In the genomic region with DNA sequence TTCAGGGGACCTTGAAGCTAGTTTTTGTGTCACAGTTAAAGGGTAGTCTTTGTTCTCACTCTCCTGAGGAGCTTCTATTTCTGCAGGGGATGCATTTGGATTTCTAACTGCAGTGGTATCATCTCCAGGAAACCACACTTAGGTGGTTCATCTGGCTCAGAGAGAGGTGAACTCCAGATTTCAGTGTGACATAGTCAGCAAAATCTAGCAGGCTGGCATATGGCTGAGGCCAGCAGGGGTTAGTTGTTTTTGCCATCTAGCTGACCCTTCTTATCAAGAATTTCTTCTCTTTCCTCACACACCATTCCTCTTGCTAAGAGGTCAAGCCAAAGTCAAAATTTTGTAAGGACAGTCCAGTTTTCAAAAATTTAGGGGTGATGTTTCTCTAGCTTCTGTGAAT, we compare ENCODE assay signal across 17 cellular contexts.
"Had no signal": no experiment of that assay in that cellular context is flagged by ENCODE, and none has a peak within 500 bp of the region (broad histone marks: within the 10 kb centered on the region; RNA-seq: fewer than 3 reads in every experiment).

No MANE protein-coding gene starts in this region.

- DNase-seq: KBM-7, NCI-H1092, NCI-H1105 treated with DMSO at 0.1 percent for 48 hours, NCI-H1417 treated with DMSO at 0.1 percent for 48 hours, NCI-H146, NCI-H1694 treated with DMSO at 0.1 percent for 48 hours, NCI-H1930, NCI-H2081, NCI-H2107, NCI-H2227 treated with DMSO at 0.1 percent for 48 hours, NCI-H524, NCI-H526 treated with DMSO at 0.1 percent for 48 hours, NCI-H748 treated with DMSO at 0.1 percent for 48 hours, SHP77, SK-N-SH, SW 1271 had no signal

- H3K9ac ChIP-seq: SK-N-SH had no signal

- H3K9me3 ChIP-seq: SK-N-SH had no signal

- H3K27ac ChIP-seq: RWPE1 had no signal
